In genomic region chr5:90530736-90531487, GRCh38 we compare ENCODE assay signal across 1 cellular context.
TF ChIP-seq lines count a peak whose summit lies in the region.

No MANE protein-coding gene starts in this region.

TF ChIP-seq in K562, 482 proteins besides CTCF, POLR2A, EP300 and RAD21:
- TF ChIP-seq CUX1 (CRISPR knock-in tag; IDR thresholded peaks at IDR 0.05) (no peak), NFIX (CRISPR knock-in tag; IDR thresholded peaks at IDR 0.05; ENCODE audit: low read depth) (peak; percentile 65), ZNF57 (CRISPR knock-in tag; IDR thresholded peaks at IDR 0.05) (no peak), NCOA4 (IDR thresholded peaks at IDR 0.05; ENCODE audit: partially characterized antibody) (no peak), RBBP5 (IDR thresholded peaks at IDR 0.05; ENCODE audit: borderline replicate concordance, insufficient read depth, low read length, poor library complexity, severe bottlenecking) (no peak), ZNF717 (CRISPR knock-in tag; IDR thresholded peaks at IDR 0.05) (no peak), NFE2 (IDR thresholded peaks at IDR 0.05; ENCODE audit: low read depth) (no peak), NR2F6 (CRISPR knock-in tag; IDR thresholded peaks at IDR 0.05) (no peak), ZNF79 (CRISPR knock-in tag; IDR thresholded peaks at IDR 0.05; ENCODE audit: low read depth) (no peak), ZNF584 (CRISPR knock-in tag; IDR thresholded peaks at IDR 0.05; ENCODE audit: low read depth) (no peak), ZNF583 (CRISPR knock-in tag; IDR thresholded peaks at IDR 0.05) (no peak), MEIS2 (IDR thresholded peaks at IDR 0.05; ENCODE audit: partially characterized antibody) (peak; percentile 62), NFIC (IDR thresholded peaks at IDR 0.05) (peak; percentile 95), PBX2 (CRISPR knock-in tag; IDR thresholded peaks at IDR 0.05; ENCODE audit: low read depth) (no peak), PBX2 (tag; conservative IDR thresholded peaks at IDR 0.05; ENCODE audit: low read depth) (peak; percentile 38; the same call in 1 of the 2 replicates), BRF1 (IDR thresholded peaks at IDR 0.05; ENCODE audit: borderline replicate concordance, extremely low read depth, insufficient read length) (no peak), ESRRB (CRISPR knock-in tag; IDR thresholded peaks at IDR 0.05; ENCODE audit: borderline replicate concordance) (no peak)
- TF ChIP-seq, protein P1, sequence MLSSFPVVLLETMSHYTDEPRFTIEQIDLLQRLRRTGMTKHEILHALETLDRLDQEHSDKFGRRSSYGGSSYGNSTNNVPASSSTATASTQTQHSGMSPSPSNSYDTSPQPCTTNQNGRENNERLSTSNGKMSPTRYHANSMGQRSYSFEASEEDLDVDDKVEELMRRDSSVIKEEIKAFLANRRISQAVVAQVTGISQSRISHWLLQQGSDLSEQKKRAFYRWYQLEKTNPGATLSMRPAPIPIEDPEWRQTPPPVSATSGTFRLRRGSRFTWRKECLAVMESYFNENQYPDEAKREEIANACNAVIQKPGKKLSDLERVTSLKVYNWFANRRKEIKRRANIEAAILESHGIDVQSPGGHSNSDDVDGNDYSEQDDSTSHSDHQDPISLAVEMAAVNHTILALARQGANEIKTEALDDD (IDR thresholded peaks at IDR 0.05) = no peak
- TF ChIP-seq, protein P2, sequence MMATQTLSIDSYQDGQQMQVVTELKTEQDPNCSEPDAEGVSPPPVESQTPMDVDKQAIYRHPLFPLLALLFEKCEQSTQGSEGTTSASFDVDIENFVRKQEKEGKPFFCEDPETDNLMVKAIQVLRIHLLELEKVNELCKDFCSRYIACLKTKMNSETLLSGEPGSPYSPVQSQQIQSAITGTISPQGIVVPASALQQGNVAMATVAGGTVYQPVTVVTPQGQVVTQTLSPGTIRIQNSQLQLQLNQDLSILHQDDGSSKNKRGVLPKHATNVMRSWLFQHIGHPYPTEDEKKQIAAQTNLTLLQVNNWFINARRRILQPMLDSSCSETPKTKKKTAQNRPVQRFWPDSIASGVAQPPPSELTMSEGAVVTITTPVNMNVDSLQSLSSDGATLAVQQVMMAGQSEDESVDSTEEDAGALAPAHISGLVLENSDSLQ (IDR thresholded peaks at IDR 0.05) = peak; percentile 38; the same call in 1 of the 2 replicates
